Comparison of ENCODE assay signal across 20 cellular contexts in the genomic region with DNA sequence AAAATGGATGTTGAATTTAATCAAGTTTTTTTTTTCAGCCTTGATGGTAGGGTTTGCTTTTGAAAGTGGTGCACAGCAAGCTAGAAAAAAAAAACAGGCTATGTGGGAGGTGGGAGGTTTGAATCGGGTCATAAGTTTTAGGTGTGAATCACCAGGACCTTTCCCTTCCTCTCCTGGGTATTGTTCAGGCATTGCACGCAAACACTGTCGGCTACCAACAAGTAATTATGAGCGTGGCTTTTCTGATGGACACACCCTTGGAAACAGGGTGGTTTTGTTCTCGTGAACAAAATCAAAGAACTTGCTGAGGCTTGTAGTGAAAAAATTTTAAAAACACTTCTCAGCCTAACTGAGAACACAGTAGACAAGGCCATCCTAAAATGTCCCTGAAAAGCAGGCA. TPM values are rescaled to one million over a fixed set of nuclear protein-coding genes. Genes with fewer than 3 reads are reported as not detected.
A peak's percentile ranks its signal among the peaks of the same experiment; 100 is the strongest.
DNase-seq lines count a peak whose midpoint lies in the region; ATAC-seq and TF ChIP-seq lines count a peak whose summit lies in the region.
"Had no signal": no experiment of that assay in that cellular context is flagged by ENCODE, and none has a peak within 500 bp of the region (broad histone marks: within the 10 kb centered on the region; RNA-seq: fewer than 3 reads in every experiment).

No MANE protein-coding gene starts in this region.

- no peaks in the 10 kb centered on the region for H3K9me3 Mint-ChIP-seq in type B pancreatic cell
- H3K9me3 Mint-ChIP-seq: activated naive CD4-positive, alpha-beta T cell treated with anti-CD3 and anti-CD28 coated beads, Interleukin-2, amount 50 U/mL, for 72 hours; neural crest cell had no signal

- WGBS in heart right ventricle, 2 donors, result 56 to 63% methylated on average over 5 of the region's 5 CpGs

- TF ChIP-seq CTCF in heart right ventricle (IDR thresholded peaks at IDR 0.05), result no peak
- no peak for TF ChIP-seq CTCF in type B pancreatic cell (conservative IDR thresholded peaks at IDR 0.05)

- peak overlapping the region; percentile 57; the same call in 1 of the 2 replicates for H3K9ac ChIP-seq in iPS-20b (ENCODE audit: low read depth, low read length)

- H3K27ac Mint-ChIP-seq in type B pancreatic cell, result peak overlapping the region; percentile 5
- H3K27ac Mint-ChIP-seq: activated naive CD4-positive, alpha-beta T cell treated with anti-CD3 and anti-CD28 coated beads, Interleukin-2, amount 50 U/mL, for 72 hours; T-helper 17 cell had no signal

- H3K36me3 ChIP-seq in heart right ventricle (peaks cover 0 to 31% (median 0%) of the 10 kb centered on the region in 9 donors), iPS-20b (ENCODE audit: insufficient read depth, low read depth, low read length) (no peaks in the 10 kb centered on the region; the same call in 1 of the 2 replicates)

- no peaks in the 10 kb centered on the region for H3K27me3 Mint-ChIP-seq in type B pancreatic cell
- H3K27me3 Mint-ChIP-seq: T-helper 17 cell had no signal

- intact Hi-C loops in heart right ventricle (cut with DNase I) (no loop called here), cardiac septum (cut with DNase I) (no loop called here)

- peaks cover 5% of the 10 kb centered on the region for H3K4me1 Mint-ChIP-seq in type B pancreatic cell (ENCODE audit: unreplicated experiment)
- H3K4me1 Mint-ChIP-seq: T-helper 17 cell had no signal

- peak in 5 of 8 donors; percentile 31 to 72 (median 47) for ATAC-seq in heart right ventricle
- ATAC-seq: activated naive CD4-positive, alpha-beta T cell treated with anti-CD3 and anti-CD28 coated beads, Interleukin-2, amount 50 U/mL, for 72 hours; stimulated activated naive CD8-positive, alpha-beta T cell treated with anti-CD3 and anti-CD28 coated beads, Interleukin-15, Interleukin-2, amounts not matched to agents 100 U/mL and 50 U/mL, for 24 hours; T-helper 17 cell had no signal

- DNase-seq in heart right ventricle, result no peak
- DNase-seq in cardiac septum (ENCODE audit: low spot score), result no peak
- peak; percentile 26 for DNase-seq in astrocyte of the hippocampus (ENCODE audit: low read depth, low spot score)
- DNase-seq in type B pancreatic cell (ENCODE audit: extremely low spot score, unreplicated experiment), result no peak
- no peak for DNase-seq in AML-193 (lab: John Stamatoyannopoulos, UW)
- DNase-seq in middle frontal gyrus (ENCODE audit: extremely low spot score, low spot score), result no peak
- no peak for DNase-seq in pons (ENCODE audit: low spot score)
- DNase-seq: activated CD4-positive, alpha-beta T cell treated with anti-CD3 and anti-CD28 coated beads for 48 hours; activated T-cell treated with anti-CD3 and anti-CD28 coated beads for 4 hours; GF-D8; hippocampal formation; IMR-90; NCI-H1092; NCI-H510A treated with DMSO at 0.1 percent for 48 hours; stimulated activated naive CD8-positive, alpha-beta T cell treated with anti-CD3 and anti-CD28 coated beads, Interleukin-15, Interleukin-2, amounts not matched to agents 100 U/mL and 50 U/mL, for 24 hours; T-helper 17 cell had no signal

- H3K27ac ChIP-seq in heart right ventricle (peak overlapping the region in 8 of 10 donors; percentile 3 to 65 (median 46)), iPS-20b (ENCODE audit: low read length) (no peak overlapping the region)

- H3K4me3 ChIP-seq in heart right ventricle (no peak overlapping the region), iPS-20b (ENCODE audit: low read length) (peak overlapping the region; percentile 25; the same call in 1 of the 2 replicates)
- H3K4me3 ChIP-seq: lung had no signal

- H3K36me3 Mint-ChIP-seq in type B pancreatic cell, result peaks cover 12% of the 10 kb centered on the region
- H3K36me3 Mint-ChIP-seq: activated naive CD4-positive, alpha-beta T cell treated with anti-CD3 and anti-CD28 coated beads, Interleukin-2, amount 50 U/mL, for 72 hours had no signal

- H3K4me1 ChIP-seq in heart right ventricle (peaks cover 0 to 3% (median 0%) of the 10 kb centered on the region in 9 donors), iPS-20b (ENCODE audit: insufficient read depth, low read length) (peaks cover 11% of the 10 kb centered on the region; the same call in 1 of the 2 replicates)

- no peaks in the 10 kb centered on the region for H3K9me3 ChIP-seq in heart right ventricle
- no peaks in the 10 kb centered on the region for H3K9me3 ChIP-seq in iPS-20b (ENCODE audit: insufficient read depth, low read depth, low read length)

- H3K4me3 Mint-ChIP-seq in type B pancreatic cell, result no peak overlapping the region
- H3K4me3 Mint-ChIP-seq: neural crest cell, T-helper 17 cell had no signal

- H3K27me3 ChIP-seq in heart right ventricle (peaks cover 0 to 49% (median 0%) of the 10 kb centered on the region in 7 donors), iPS-20b (ENCODE audit: insufficient read depth, low read length) (no peaks in the 10 kb centered on the region)

RNA-seq across cellular contexts. Expression of gene PIR, which starts 18.1 kb away (rescaled TPM):
- total RNA-seq in heart right ventricle (10 to 100 TPM in 4 of 10 donors, 1 to 10 TPM in 6; 4.9 to 17.8 (median 9.4) TPM), cardiac septum (15.7 TPM), type B pancreatic cell (ENCODE audit: low replicate concordance) (23.6 and 36.2 TPM in 2 replicates)
- polyA plus RNA-seq in heart right ventricle, result 10 to 100 TPM in 1 of 2 donors, 1 to 10 TPM in 1; 8.6 to 15.7 TPM
- total RNA-seq: T-helper 17 cell had no signal

RNA-seq across cellular contexts. Expression of gene BMX, which starts 25.6 kb away (rescaled TPM):
- 1 to 10 TPM in 9 of 10 donors, under 1 TPM in 1; 0.97 to 6.1 (median 2.9) TPM for total RNA-seq in heart right ventricle
- polyA plus RNA-seq in heart right ventricle, result 1 to 10 TPM; 2.1 to 2.6 TPM
- total RNA-seq in cardiac septum, result 1.8 TPM
- 0.24 TPM in 1 of 2 replicates, not detected in the other for total RNA-seq in type B pancreatic cell (ENCODE audit: low replicate concordance)
- total RNA-seq: activated naive CD4-positive, alpha-beta T cell treated with anti-CD3 and anti-CD28 coated beads, Interleukin-2, amount 50 U/mL, for 72 hours; IMR-90; neural crest cell; T-helper 17 cell had no signal
- polyA plus RNA-seq: IMR-90 had no signal
